In the genomic region with DNA sequence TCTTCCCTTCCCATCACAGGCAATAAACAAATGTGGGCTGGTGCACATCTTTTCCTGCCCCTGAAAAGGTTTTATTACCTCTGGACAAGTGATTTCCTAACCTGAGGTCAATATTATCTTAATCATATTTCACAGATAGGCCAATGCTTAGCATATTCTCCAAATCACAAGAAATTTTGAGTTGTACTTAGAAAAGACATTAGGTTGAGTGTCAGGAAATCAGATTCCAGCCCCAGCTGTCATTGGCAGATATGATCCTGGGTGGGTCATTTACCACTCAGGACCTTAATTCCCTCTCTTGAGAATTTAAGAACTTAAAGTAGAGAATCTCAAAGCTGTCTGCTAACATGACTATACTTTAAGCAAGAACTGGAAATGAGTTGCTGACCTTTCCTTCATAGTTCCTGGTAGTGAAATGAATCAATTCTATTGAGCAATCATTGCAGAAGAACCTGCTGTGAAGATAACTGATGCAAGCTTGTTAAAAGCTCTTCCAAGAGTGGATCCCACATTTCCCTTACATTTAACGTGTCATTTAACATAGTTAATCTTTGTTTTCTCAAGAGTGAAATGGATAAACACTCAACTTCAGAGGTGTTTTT, we compare ENCODE assay signal across 1 cellular context.
A peak's percentile ranks its signal among the peaks of the same experiment; 100 is the strongest.
TF ChIP-seq lines count a peak whose summit lies in the region.

No MANE protein-coding gene starts in this region.

TF ChIP-seq in liver, 16 proteins besides CTCF, POLR2A, EP300 and RAD21 (continued from another document):
- TF ChIP-seq, protein P1, sequence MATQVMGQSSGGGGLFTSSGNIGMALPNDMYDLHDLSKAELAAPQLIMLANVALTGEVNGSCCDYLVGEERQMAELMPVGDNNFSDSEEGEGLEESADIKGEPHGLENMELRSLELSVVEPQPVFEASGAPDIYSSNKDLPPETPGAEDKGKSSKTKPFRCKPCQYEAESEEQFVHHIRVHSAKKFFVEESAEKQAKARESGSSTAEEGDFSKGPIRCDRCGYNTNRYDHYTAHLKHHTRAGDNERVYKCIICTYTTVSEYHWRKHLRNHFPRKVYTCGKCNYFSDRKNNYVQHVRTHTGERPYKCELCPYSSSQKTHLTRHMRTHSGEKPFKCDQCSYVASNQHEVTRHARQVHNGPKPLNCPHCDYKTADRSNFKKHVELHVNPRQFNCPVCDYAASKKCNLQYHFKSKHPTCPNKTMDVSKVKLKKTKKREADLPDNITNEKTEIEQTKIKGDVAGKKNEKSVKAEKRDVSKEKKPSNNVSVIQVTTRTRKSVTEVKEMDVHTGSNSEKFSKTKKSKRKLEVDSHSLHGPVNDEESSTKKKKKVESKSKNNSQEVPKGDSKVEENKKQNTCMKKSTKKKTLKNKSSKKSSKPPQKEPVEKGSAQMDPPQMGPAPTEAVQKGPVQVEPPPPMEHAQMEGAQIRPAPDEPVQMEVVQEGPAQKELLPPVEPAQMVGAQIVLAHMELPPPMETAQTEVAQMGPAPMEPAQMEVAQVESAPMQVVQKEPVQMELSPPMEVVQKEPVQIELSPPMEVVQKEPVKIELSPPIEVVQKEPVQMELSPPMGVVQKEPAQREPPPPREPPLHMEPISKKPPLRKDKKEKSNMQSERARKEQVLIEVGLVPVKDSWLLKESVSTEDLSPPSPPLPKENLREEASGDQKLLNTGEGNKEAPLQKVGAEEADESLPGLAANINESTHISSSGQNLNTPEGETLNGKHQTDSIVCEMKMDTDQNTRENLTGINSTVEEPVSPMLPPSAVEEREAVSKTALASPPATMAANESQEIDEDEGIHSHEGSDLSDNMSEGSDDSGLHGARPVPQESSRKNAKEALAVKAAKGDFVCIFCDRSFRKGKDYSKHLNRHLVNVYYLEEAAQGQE (IDR thresholded peaks at IDR 0.05): no peak
- no peak for TF ChIP-seq TAF1 (conservative IDR thresholded peaks at IDR 0.05)
- no peak for TF ChIP-seq FOXA2 (IDR thresholded peaks at IDR 0.05)
- no peak for TF ChIP-seq GABPA (IDR thresholded peaks at IDR 0.05 in 1 of 2, conservative IDR thresholded peaks at IDR 0.05 in 1 of 2)
- TF ChIP-seq HNF4A (conservative IDR thresholded peaks at IDR 0.05): peak; percentile 57 to 59
- TF ChIP-seq, protein P2, sequence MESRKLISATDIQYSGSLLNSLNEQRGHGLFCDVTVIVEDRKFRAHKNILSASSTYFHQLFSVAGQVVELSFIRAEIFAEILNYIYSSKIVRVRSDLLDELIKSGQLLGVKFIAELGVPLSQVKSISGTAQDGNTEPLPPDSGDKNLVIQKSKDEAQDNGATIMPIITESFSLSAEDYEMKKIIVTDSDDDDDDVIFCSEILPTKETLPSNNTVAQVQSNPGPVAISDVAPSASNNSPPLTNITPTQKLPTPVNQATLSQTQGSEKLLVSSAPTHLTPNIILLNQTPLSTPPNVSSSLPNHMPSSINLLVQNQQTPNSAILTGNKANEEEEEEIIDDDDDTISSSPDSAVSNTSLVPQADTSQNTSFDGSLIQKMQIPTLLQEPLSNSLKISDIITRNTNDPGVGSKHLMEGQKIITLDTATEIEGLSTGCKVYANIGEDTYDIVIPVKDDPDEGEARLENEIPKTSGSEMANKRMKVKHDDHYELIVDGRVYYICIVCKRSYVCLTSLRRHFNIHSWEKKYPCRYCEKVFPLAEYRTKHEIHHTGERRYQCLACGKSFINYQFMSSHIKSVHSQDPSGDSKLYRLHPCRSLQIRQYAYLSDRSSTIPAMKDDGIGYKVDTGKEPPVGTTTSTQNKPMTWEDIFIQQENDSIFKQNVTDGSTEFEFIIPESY (IDR thresholded peaks at IDR 0.05): peak; percentile 70
- TF ChIP-seq YY1 (IDR thresholded peaks at IDR 0.05): peak; percentile 47
- TF ChIP-seq JUND (IDR thresholded peaks at IDR 0.05): peak; percentile 66 to 82
- TF ChIP-seq FOXA1 (IDR thresholded peaks at IDR 0.05): no peak
- TF ChIP-seq EGR1 (IDR thresholded peaks at IDR 0.05; ENCODE audit: low read depth in 2 of 2): peak in 1 of 2 donors; percentile 46
- TF ChIP-seq, protein P3, sequence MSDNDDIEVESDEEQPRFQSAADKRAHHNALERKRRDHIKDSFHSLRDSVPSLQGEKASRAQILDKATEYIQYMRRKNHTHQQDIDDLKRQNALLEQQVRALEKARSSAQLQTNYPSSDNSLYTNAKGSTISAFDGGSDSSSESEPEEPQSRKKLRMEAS (IDR thresholded peaks at IDR 0.05): peak; percentile 68
- peak; percentile 23 for TF ChIP-seq SP1 (IDR thresholded peaks at IDR 0.05)
- TF ChIP-seq HNF4G (IDR thresholded peaks at IDR 0.05): peak; percentile 31
